In the genomic region with DNA sequence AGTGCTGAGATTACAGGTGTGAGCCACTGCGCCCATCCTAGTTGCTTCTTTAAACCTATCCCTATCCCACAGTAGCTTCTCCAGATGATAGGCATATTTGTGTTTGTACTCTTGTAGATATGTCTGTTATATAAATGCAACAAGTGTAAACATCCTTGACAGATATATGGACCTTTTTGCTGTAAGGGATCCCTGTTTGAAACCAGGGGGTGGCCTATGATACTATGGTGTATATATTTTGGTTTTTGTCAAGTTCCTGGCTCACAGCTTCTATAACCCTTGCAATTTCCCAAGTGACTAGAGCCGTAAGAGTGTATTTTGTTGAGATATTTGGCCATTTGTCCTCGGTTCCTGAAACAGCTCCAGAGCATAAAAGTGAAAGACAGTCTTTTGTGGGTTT, we compare ENCODE assay signal across 8 cellular contexts. TPM values are rescaled to one million over a fixed set of nuclear protein-coding genes. Genes with fewer than 3 reads are reported as not detected.
DNase-seq lines count a peak whose midpoint lies in the region; ATAC-seq and TF ChIP-seq lines count a peak whose summit lies in the region.

No MANE protein-coding gene starts in this region.

- peak overlapping the region; percentile 61 for H3K27ac Mint-ChIP-seq in activated naive CD4-positive, alpha-beta T cell treated with anti-CD3 and anti-CD28 coated beads for 36 hours

- H3K27me3 ChIP-seq in dorsolateral prefrontal cortex: no peaks in the 10 kb centered on the region
- no peaks in the 10 kb centered on the region for H3K27me3 ChIP-seq in muscle layer of colon (ENCODE audit: control insufficient read depth in 1 of 2, insufficient read depth in 2 of 2, low read length in 2 of 2)
- H3K27me3 ChIP-seq in tibial nerve: no peaks in the 10 kb centered on the region

- H3K4me3 Mint-ChIP-seq in activated naive CD4-positive, alpha-beta T cell treated with anti-CD3 and anti-CD28 coated beads for 36 hours: no peak overlapping the region

- H3K9ac ChIP-seq in muscle layer of colon (ENCODE audit: low read length): no peak overlapping the region

- no peaks in the 10 kb centered on the region for H3K27me3 Mint-ChIP-seq in activated naive CD4-positive, alpha-beta T cell treated with anti-CD3 and anti-CD28 coated beads for 36 hours (ENCODE audit: low read depth)

- CTCF ChIA-PET in activated naive CD4-positive, alpha-beta T cell treated with anti-CD3 and anti-CD28 coated beads for 36 hours (lab: Charles Lee): interaction anchor here (0.9 to 2.4 kb wide), 4 partner anchors 9 to 38 kb away, joined by 3 to 10 read pairs (median 6); a partner anchor contains a TSS

- H3K9me3 ChIP-seq in muscle layer of colon (ENCODE audit: low read length) (no peaks in the 10 kb centered on the region), tibial nerve (no peaks in the 10 kb centered on the region)

- H3K27ac ChIP-seq in dorsolateral prefrontal cortex (peak overlapping the region in 56 of 59 donors; percentile 10 to 90 (median 71)), muscle layer of colon (ENCODE audit: low read depth, low read length) (peak overlapping the region; percentile 20), tibial nerve (peak overlapping the region; percentile 69 to 85 (median 78))

- no peak for TF ChIP-seq POLR2A in tibial nerve (IDR thresholded peaks at IDR 0.05)

- no peak for DNase-seq in activated naive CD4-positive, alpha-beta T cell treated with anti-CD3 and anti-CD28 coated beads for 36 hours
- no peak for DNase-seq in activated naive CD4-positive, alpha-beta T cell (lab: John Stamatoyannopoulos, UW)
- DNase-seq in dorsolateral prefrontal cortex (no peak), tibial nerve (ENCODE audit: low spot score in 2 of 2) (no peak), SHP77 treated with DMSO at 0.1 percent for 48 hours (lab: John Stamatoyannopoulos, UW) (no peak)

- intact Hi-C loops in activated naive CD4-positive, alpha-beta T cell treated with anti-CD3 and anti-CD28 coated beads for 36 hours (cut with micrococcal nuclease): no loop called here
- intact Hi-C loops in dorsolateral prefrontal cortex (cut with DNase I): no loop called here

- no peaks in the 10 kb centered on the region for H3K9me3 Mint-ChIP-seq in activated naive CD4-positive, alpha-beta T cell treated with anti-CD3 and anti-CD28 coated beads for 36 hours

- 42 to 51% methylated on average over 3 of the region's 3 CpGs for WGBS in tibial nerve, 2 donors

- no peak for ATAC-seq in GM21825 (IDR thresholded peaks at IDR 0.05; ENCODE audit: unreplicated experiment)
- no peak for ATAC-seq in HG03108 (IDR thresholded peaks at IDR 0.05; ENCODE audit: unreplicated experiment)

- TF ChIP-seq CTCF in dorsolateral prefrontal cortex (IDR thresholded peaks at IDR 0.05 in 54 of 56, conservative IDR thresholded peaks at IDR 0.05 in 2 of 56; ENCODE audit: low read depth in 1 of 56, partially characterized antibody in 56 of 56) (no peak), tibial nerve (IDR thresholded peaks at IDR 0.05) (no peak)

- H3K4me1 ChIP-seq in muscle layer of colon (ENCODE audit: insufficient read depth, low read length): peaks cover 52% of the 10 kb centered on the region
- peaks cover 0 to 75% (median 37%) of the 10 kb centered on the region in 4 donors for H3K4me1 ChIP-seq in tibial nerve

- H3K36me3 Mint-ChIP-seq in activated naive CD4-positive, alpha-beta T cell treated with anti-CD3 and anti-CD28 coated beads for 36 hours (ENCODE audit: low read depth): peaks cover 40% of the 10 kb centered on the region

- H3K36me3 ChIP-seq in muscle layer of colon (ENCODE audit: insufficient read depth, low read length) (peaks cover 57% of the 10 kb centered on the region), tibial nerve (peaks cover 0 to 47% (median 4%) of the 10 kb centered on the region in 3 donors)

- H3K4me1 Mint-ChIP-seq in activated naive CD4-positive, alpha-beta T cell treated with anti-CD3 and anti-CD28 coated beads for 36 hours (ENCODE audit: low read depth): peaks cover 62% of the 10 kb centered on the region

- peak overlapping the region in 2 of 59 donors; percentile 15 to 17 for H3K4me3 ChIP-seq in dorsolateral prefrontal cortex
- no peak overlapping the region for H3K4me3 ChIP-seq in muscle layer of colon (ENCODE audit: low read depth in 1 of 2, low read length in 2 of 2)
- H3K4me3 ChIP-seq in tibial nerve: peak overlapping the region in 1 of 4 donors; percentile 5

- TF ChIP-seq EP300 in tibial nerve (IDR thresholded peaks at IDR 0.05): no peak

RNA-seq across cellular contexts. Expression of a gene that starts 9.7 kb away (rescaled TPM):
- 10 to 100 TPM; 33.2 to 34.8 TPM for total RNA-seq in activated naive CD4-positive, alpha-beta T cell treated with anti-CD3 and anti-CD28 coated beads for 36 hours
- total RNA-seq in dorsolateral prefrontal cortex (10 to 100 TPM in 65 of 120 experiments, 1 to 10 TPM in 55; 3.0 to 19.0 (median 10.2) TPM), tibial nerve (10 to 100 TPM; 18.1 to 47.4 (median 31.6) TPM)

RNA-seq across cellular contexts. Expression of a gene that starts 15.5 kb away (rescaled TPM):
- 100 to 1,000 TPM; 193 TPM for total RNA-seq in activated naive CD4-positive, alpha-beta T cell treated with anti-CD3 and anti-CD28 coated beads for 36 hours
- total RNA-seq in dorsolateral prefrontal cortex (100 to 1,000 TPM; 100 to 208 (median 160) TPM), tibial nerve (100 to 1,000 TPM in 3 of 4 donors, 10 to 100 TPM in 1; 89.1 to 114 (median 109) TPM)

Comparison
In these comparisons a context has a peak if more than half of its experiments do, and no peak if none do; other contexts are left out.
1. H3K27ac ChIP-seq: peak in every context shown above with its lines; median percentile 78 in tibial nerve; 71 in dorsolateral prefrontal cortex; 20 in muscle layer of colon.